ENCODE assay signal across 1 cellular context in the genomic region with DNA sequence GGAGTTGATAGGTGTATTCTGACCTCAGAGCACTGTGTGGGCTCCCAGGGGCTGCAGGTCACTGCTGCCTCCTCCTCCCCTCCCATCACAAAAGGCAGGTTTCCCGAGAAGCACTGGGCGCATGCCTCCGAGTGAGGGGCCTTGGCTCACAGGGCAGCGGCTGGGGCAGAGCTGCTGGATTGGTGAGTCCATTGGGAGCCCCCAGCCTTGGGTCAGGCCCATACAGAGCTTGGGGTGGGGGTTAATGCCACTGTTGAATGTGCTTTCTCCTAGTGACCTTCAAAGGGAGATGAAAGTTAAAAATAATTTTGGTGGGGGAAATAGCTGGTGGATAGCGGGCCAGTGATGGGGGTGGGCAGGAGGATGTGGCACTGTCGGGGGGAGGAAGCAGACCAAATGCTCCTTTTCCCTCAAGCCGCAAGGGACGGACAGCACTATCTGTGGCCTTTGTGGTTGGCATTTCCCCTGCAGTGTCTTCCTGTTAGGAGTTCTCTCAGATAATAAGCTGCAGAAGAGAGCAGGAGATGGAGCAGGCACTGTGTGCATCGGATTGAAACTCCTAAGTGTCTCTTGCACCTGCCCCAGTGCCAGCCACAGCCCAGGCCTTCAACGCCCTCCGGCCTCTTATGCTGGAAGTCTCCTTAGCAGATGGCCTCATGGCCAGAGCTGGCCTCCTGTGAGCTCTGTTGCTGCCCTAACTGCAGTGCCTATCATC.
TF ChIP-seq lines count a peak whose summit lies in the region.

No MANE protein-coding gene starts in this region.

TF ChIP-seq in GM23338, 12 proteins besides CTCF, POLR2A, EP300 and RAD21 (continued from another document):
- TF ChIP-seq ZNF462 (CRISPR knock-in tag; IDR thresholded peaks at IDR 0.05), result no peak
- no peak for TF ChIP-seq POLR2AphosphoS5 (IDR thresholded peaks at IDR 0.05; ENCODE audit: low read depth)
- no peak for TF ChIP-seq EZH2phosphoT487 (IDR thresholded peaks at IDR 0.05; ENCODE audit: unreplicated experiment)
